In the genomic region with DNA sequence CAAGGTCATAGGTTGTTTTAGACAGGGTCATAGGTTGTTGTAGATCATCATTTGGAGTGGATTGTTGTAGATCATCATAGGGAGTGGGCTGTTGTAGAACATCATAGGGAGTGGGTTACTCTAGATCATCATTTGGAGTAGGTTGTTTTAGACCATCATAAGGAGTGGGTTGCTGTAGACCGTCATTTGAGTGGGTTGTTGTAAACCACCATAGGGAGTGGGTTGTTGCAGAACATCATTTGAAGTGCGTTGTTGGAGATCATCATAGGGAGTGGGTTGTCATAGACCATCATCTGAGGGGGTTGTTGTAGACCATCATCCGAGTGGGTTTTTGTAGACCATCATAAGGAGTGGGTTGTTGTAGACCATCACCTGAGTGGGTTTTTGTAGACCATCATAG, we compare ENCODE assay signal across 2 cellular contexts.
TF ChIP-seq lines count a peak whose summit lies in the region.

No MANE protein-coding gene starts in this region.

TF ChIP-seq in HepG2, 621 proteins besides CTCF, POLR2A, EP300 and RAD21:
- TF ChIP-seq, protein P1, sequence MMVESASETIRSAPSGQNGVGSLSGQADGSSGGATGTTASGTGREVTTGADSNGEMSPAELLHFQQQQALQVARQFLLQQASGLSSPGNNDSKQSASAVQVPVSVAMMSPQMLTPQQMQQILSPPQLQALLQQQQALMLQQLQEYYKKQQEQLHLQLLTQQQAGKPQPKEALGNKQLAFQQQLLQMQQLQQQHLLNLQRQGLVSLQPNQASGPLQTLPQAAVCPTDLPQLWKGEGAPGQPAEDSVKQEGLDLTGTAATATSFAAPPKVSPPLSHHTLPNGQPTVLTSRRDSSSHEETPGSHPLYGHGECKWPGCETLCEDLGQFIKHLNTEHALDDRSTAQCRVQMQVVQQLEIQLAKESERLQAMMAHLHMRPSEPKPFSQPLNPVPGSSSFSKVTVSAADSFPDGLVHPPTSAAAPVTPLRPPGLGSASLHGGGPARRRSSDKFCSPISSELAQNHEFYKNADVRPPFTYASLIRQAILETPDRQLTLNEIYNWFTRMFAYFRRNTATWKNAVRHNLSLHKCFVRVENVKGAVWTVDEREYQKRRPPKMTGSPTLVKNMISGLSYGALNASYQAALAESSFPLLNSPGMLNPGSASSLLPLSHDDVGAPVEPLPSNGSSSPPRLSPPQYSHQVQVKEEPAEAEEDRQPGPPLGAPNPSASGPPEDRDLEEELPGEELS (CRISPR knock-in tag; IDR thresholded peaks at IDR 0.05): no peak
- peak; percentile 20; the same call in 1 of the 2 replicates for TF ChIP-seq CREB1 (IDR thresholded peaks at IDR 0.05)
- TF ChIP-seq CREB1 (CRISPR knock-in tag; IDR thresholded peaks at IDR 0.05): no peak

TF ChIP-seq in HEK293, 187 proteins besides CTCF, POLR2A, EP300 and RAD21:
- TF ChIP-seq, protein P2, sequence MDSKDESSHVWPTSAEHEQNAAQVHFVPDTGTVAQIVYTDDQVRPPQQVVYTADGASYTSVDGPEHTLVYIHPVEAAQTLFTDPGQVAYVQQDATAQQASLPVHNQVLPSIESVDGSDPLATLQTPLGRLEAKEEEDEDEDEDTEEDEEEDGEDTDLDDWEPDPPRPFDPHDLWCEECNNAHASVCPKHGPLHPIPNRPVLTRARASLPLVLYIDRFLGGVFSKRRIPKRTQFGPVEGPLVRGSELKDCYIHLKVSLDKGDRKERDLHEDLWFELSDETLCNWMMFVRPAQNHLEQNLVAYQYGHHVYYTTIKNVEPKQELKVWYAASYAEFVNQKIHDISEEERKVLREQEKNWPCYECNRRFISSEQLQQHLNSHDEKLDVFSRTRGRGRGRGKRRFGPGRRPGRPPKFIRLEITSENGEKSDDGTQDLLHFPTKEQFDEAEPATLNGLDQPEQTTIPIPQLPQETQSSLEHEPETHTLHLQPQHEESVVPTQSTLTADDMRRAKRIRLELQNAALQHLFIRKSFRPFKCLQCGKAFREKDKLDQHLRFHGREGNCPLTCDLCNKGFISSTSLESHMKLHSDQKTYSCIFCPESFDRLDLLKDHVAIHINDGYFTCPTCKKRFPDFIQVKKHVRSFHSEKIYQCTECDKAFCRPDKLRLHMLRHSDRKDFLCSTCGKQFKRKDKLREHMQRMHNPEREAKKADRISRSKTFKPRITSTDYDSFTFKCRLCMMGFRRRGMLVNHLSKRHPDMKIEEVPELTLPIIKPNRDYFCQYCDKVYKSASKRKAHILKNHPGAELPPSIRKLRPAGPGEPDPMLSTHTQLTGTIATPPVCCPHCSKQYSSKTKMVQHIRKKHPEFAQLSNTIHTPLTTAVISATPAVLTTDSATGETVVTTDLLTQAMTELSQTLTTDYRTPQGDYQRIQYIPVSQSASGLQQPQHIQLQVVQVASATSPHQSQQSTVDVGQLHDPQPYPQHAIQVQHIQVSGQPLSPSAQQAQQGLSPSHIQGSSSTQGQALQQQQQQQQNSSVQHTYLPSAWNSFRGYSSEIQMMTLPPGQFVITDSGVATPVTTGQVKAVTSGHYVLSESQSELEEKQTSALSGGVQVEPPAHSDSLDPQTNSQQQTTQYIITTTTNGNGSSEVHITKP (tag by site-specific recombination; IDR thresholded peaks at IDR 0.05): no peak
- TF ChIP-seq, protein P3, sequence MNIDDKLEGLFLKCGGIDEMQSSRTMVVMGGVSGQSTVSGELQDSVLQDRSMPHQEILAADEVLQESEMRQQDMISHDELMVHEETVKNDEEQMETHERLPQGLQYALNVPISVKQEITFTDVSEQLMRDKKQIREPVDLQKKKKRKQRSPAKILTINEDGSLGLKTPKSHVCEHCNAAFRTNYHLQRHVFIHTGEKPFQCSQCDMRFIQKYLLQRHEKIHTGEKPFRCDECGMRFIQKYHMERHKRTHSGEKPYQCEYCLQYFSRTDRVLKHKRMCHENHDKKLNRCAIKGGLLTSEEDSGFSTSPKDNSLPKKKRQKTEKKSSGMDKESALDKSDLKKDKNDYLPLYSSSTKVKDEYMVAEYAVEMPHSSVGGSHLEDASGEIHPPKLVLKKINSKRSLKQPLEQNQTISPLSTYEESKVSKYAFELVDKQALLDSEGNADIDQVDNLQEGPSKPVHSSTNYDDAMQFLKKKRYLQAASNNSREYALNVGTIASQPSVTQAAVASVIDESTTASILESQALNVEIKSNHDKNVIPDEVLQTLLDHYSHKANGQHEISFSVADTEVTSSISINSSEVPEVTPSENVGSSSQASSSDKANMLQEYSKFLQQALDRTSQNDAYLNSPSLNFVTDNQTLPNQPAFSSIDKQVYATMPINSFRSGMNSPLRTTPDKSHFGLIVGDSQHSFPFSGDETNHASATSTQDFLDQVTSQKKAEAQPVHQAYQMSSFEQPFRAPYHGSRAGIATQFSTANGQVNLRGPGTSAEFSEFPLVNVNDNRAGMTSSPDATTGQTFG (tag by site-specific recombination; IDR thresholded peaks at IDR 0.05; ENCODE audit: borderline replicate concordance): no peak
- TF ChIP-seq ZNF324 (tag by site-specific recombination; IDR thresholded peaks at IDR 0.05) (no peak), ZFHX2 (tag by site-specific recombination; conservative IDR thresholded peaks at IDR 0.05) (peak; percentile 55), ZNF157 (tag by site-specific recombination; IDR thresholded peaks at IDR 0.05) (no peak), ZNF140 (tag by site-specific recombination; IDR thresholded peaks at IDR 0.05) (no peak), KLF7 (tag by site-specific recombination; IDR thresholded peaks at IDR 0.05; ENCODE audit: borderline replicate concordance) (no peak), ZNF292 (tag by site-specific recombination; IDR thresholded peaks at IDR 0.05; ENCODE audit: borderline replicate concordance, low read depth) (no peak), OVOL3 (tag by site-specific recombination; IDR thresholded peaks at IDR 0.05) (no peak), EGR2 (tag by site-specific recombination; IDR thresholded peaks at IDR 0.05; ENCODE audit: low read depth) (peak; percentile 60), IKZF3 (tag by site-specific recombination; IDR thresholded peaks at IDR 0.05) (no peak), MEIS1 (CRISPR knock-in tag; IDR thresholded peaks at IDR 0.05; ENCODE audit: borderline replicate concordance) (no peak)
- TF ChIP-seq, protein P4, sequence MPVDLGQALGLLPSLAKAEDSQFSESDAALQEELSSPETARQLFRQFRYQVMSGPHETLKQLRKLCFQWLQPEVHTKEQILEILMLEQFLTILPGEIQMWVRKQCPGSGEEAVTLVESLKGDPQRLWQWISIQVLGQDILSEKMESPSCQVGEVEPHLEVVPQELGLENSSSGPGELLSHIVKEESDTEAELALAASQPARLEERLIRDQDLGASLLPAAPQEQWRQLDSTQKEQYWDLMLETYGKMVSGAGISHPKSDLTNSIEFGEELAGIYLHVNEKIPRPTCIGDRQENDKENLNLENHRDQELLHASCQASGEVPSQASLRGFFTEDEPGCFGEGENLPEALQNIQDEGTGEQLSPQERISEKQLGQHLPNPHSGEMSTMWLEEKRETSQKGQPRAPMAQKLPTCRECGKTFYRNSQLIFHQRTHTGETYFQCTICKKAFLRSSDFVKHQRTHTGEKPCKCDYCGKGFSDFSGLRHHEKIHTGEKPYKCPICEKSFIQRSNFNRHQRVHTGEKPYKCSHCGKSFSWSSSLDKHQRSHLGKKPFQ (tag by site-specific recombination; IDR thresholded peaks at IDR 0.05): no peak
